23 cellular contexts compared by ENCODE assay signal in genomic region chr1:70919924-70920323, GRCh38.
"Had no signal": no experiment of that assay in that cellular context is flagged by ENCODE, and none has a peak within 500 bp of the region (broad histone marks: within the 10 kb centered on the region; RNA-seq: fewer than 3 reads in every experiment).

No MANE protein-coding gene starts in this region.

- DNase-seq: colonic mucosa; cortex of kidney; dermis blood vessel endothelial cell; dorsolateral prefrontal cortex; effector CD4-positive, alpha-beta T cell; effector CD8-positive, alpha-beta T cell; effector memory CD4-positive, alpha-beta T cell; effector memory CD8-positive, alpha-beta T cell; endodermal cell; erythroblast; esophagus squamous epithelium; foreskin fibroblast; foreskin keratinocyte; foreskin melanocyte; gastrocnemius medialis; glutamatergic neuron; head of caudate nucleus; heart left ventricle; heart right ventricle had no signal

- H3K27ac ChIP-seq: colonic mucosa, coronary artery, dorsolateral prefrontal cortex, epithelial cell of prostate, esophagus muscularis mucosa, esophagus squamous epithelium, foreskin keratinocyte, gastrocnemius medialis, gastroesophageal sphincter, heart left ventricle, heart right ventricle had no signal

- H3K4me3 ChIP-seq: colonic mucosa, coronary artery, dorsolateral prefrontal cortex, esophagus muscularis mucosa, esophagus squamous epithelium, gastrocnemius medialis, gastroesophageal sphincter, heart left ventricle, heart right ventricle had no signal

- H3K27me3 ChIP-seq: colonic mucosa, esophagus muscularis mucosa, esophagus squamous epithelium, foreskin keratinocyte, gastrocnemius medialis, gastroesophageal sphincter, heart left ventricle, heart right ventricle had no signal

- H3K9me3 ChIP-seq: colonic mucosa, gastrocnemius medialis had no signal

- H3K36me3 ChIP-seq: colonic mucosa, esophagus muscularis mucosa, esophagus squamous epithelium, gastrocnemius medialis, gastroesophageal sphincter, heart left ventricle, heart right ventricle had no signal
